Comparison of ENCODE assay signal across 13 cellular contexts in the genomic region with DNA sequence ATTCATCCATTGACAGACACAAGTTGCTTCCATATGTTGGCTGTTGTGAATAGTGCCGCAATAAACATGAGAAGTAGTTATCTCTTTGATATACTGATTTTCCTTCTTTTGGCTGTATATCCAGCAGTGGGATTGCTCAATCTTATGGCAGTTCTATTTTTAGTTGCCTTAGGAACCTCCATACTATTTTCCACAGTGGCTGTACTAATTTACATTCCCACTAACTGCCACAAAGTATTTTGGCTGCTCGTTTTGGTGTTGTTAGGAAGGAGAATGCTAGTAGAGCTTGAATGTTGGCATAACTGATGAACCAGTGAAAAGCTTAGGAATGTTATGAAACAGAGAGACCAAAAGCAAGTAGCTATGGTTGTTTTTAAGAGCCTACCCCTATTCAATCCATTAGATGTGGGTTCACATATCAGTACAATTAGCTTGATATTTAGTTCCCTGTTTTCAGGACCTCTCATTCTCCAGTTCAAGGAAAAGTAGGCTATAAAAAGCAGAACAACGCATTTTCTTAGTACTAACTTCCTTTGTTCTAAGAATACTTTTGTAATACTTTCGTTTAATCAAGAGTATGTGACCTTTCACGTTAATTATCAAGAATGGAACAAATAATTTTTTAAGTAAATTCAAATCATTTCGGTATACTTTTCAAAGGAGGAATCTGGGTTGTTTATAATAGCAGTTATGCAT.
DNase-seq lines count a peak whose midpoint lies in the region; ATAC-seq and TF ChIP-seq lines count a peak whose summit lies in the region.
"Had no signal": no experiment of that assay in that cellular context is flagged by ENCODE, and none has a peak within 500 bp of the region (broad histone marks: within the 10 kb centered on the region; RNA-seq: fewer than 3 reads in every experiment).

No MANE protein-coding gene starts in this region.

- H3K27ac ChIP-seq in GM23248, result peak overlapping the region; percentile 23

- H3K36me3 ChIP-seq in GM23248 (ENCODE audit: low read depth), result no peaks in the 10 kb centered on the region
- H3K36me3 ChIP-seq: esophagus muscularis mucosa had no signal

- peak overlapping the region; percentile 24 for H3K4me3 Mint-ChIP-seq in dendritic cell treated with granulocyte-macrophage colony-stimulating factor and Interleukin-4, amounts not matched to agents 40 ng/mL and 50 ng/mL, for 4 days
- H3K4me3 Mint-ChIP-seq in osteocyte (ENCODE audit: unreplicated experiment), result no peak overlapping the region
- H3K4me3 Mint-ChIP-seq: activated CD4-positive, alpha-beta memory T cell treated with anti-CD3 and anti-CD28 coated beads, Interleukin-2, amount 10 ng/mL, durations not matched to agents 7 days and 5 days; activated T-helper 17 cell treated with anti-CD3 and anti-CD28 coated beads, Interleukin-2, amount 50 U/mL, for 72 hours; naive B cell had no signal

- H3K4me2 ChIP-seq in GM23248 (ENCODE audit: unreplicated experiment), result peak overlapping the region; percentile 44

- H3K27ac Mint-ChIP-seq in dendritic cell treated with granulocyte-macrophage colony-stimulating factor and Interleukin-4, amounts not matched to agents 40 ng/mL and 50 ng/mL, for 4 days, result peak overlapping the region; percentile 41
- H3K27ac Mint-ChIP-seq in osteocyte (ENCODE audit: unreplicated experiment), result no peak overlapping the region
- H3K27ac Mint-ChIP-seq: activated CD4-positive, alpha-beta memory T cell treated with anti-CD3 and anti-CD28 coated beads, Interleukin-2, amount 10 ng/mL, durations not matched to agents 7 days and 5 days; activated T-helper 17 cell treated with anti-CD3 and anti-CD28 coated beads, Interleukin-2, amount 50 U/mL, for 72 hours; naive B cell had no signal

- no peaks in the 10 kb centered on the region for H3K27me3 ChIP-seq in GM23248 (replicated peaks; ENCODE audit: insufficient read depth)
- H3K27me3 ChIP-seq: esophagus muscularis mucosa had no signal

- intact Hi-C loops in dendritic cell treated with granulocyte-macrophage colony-stimulating factor and Interleukin-4, amounts not matched to agents 40 ng/mL and 50 ng/mL, for 4 days (cut with micrococcal nuclease), result no loop called here

- ATAC-seq in HG03025 (IDR thresholded peaks at IDR 0.05; ENCODE audit: low FRiP score, unreplicated experiment), result no peak
- no peak for ATAC-seq in HG02981 (IDR thresholded peaks at IDR 0.05; ENCODE audit: unreplicated experiment)
- ATAC-seq: activated T-helper 17 cell treated with anti-CD3 and anti-CD28 coated beads, Interleukin-2, amount 50 U/mL, for 72 hours had no signal

- H3K4me1 Mint-ChIP-seq in dendritic cell treated with granulocyte-macrophage colony-stimulating factor and Interleukin-4, amounts not matched to agents 40 ng/mL and 50 ng/mL, for 4 days (ENCODE audit: low read depth), result peaks cover 36% of the 10 kb centered on the region
- no peaks in the 10 kb centered on the region for H3K4me1 Mint-ChIP-seq in osteocyte (ENCODE audit: unreplicated experiment)

- H3K9ac ChIP-seq in GM23248, result no peak overlapping the region

- 60 to 66% methylated on average over 6 of the region's 6 CpGs for WGBS in GM23248 (ENCODE audit: low coverage in 1 of 2, low lambda C conversion rate in 2 of 2, missing lambda C conversion rate in 2 of 2), 2 experiments

- H3K79me2 ChIP-seq in GM23248 (ENCODE audit: insufficient read depth), result no peaks in the 10 kb centered on the region

- H3K9me3 Mint-ChIP-seq in dendritic cell treated with granulocyte-macrophage colony-stimulating factor and Interleukin-4, amounts not matched to agents 40 ng/mL and 50 ng/mL, for 4 days, result no peaks in the 10 kb centered on the region
- no peaks in the 10 kb centered on the region for H3K9me3 Mint-ChIP-seq in osteocyte (ENCODE audit: unreplicated experiment)
- H3K9me3 Mint-ChIP-seq: activated CD4-positive, alpha-beta memory T cell treated with anti-CD3 and anti-CD28 coated beads, Interleukin-2, amount 10 ng/mL, durations not matched to agents 7 days and 5 days; activated T-helper 17 cell treated with anti-CD3 and anti-CD28 coated beads, Interleukin-2, amount 50 U/mL, for 72 hours; naive B cell had no signal

- H3F3A ChIP-seq in GM23248 (ENCODE audit: insufficient read depth), result peaks cover 28% of the 10 kb centered on the region

- peaks cover 4% of the 10 kb centered on the region for H3K27me3 Mint-ChIP-seq in dendritic cell treated with granulocyte-macrophage colony-stimulating factor and Interleukin-4, amounts not matched to agents 40 ng/mL and 50 ng/mL, for 4 days
- no peaks in the 10 kb centered on the region for H3K27me3 Mint-ChIP-seq in osteocyte (ENCODE audit: unreplicated experiment)
- H3K27me3 Mint-ChIP-seq: activated T-helper 17 cell treated with anti-CD3 and anti-CD28 coated beads, Interleukin-2, amount 50 U/mL, for 72 hours; naive B cell had no signal

- H3K36me3 Mint-ChIP-seq in dendritic cell treated with granulocyte-macrophage colony-stimulating factor and Interleukin-4, amounts not matched to agents 40 ng/mL and 50 ng/mL, for 4 days (ENCODE audit: low read depth), result no peaks in the 10 kb centered on the region
- H3K36me3 Mint-ChIP-seq in osteocyte (ENCODE audit: unreplicated experiment), result no peaks in the 10 kb centered on the region
- H3K36me3 Mint-ChIP-seq: naive B cell had no signal

- DNase-seq in GM23248, result peak; percentile 37
- peak; percentile 88 for DNase-seq in OCI-M1 (lab: John Stamatoyannopoulos, UW)
- DNase-seq in pons (ENCODE audit: low spot score), result peak; percentile 59
- no peak for DNase-seq in osteocyte (ENCODE audit: extremely low spot score, unreplicated experiment)
- DNase-seq: activated CD4-positive, alpha-beta memory T cell treated with anti-CD3 and anti-CD28 coated beads, Interleukin-2, amount 10 ng/mL, durations not matched to agents 7 days and 5 days; anterior cingulate cortex; naive B cell; SHP77 treated with DMSO at 0.1 percent for 48 hours had no signal

- H3K9me3 ChIP-seq in GM23248 (ENCODE audit: low read depth), result no peaks in the 10 kb centered on the region
- H3K9me3 ChIP-seq: esophagus muscularis mucosa had no signal

- H3K4me1 ChIP-seq in GM23248 (ENCODE audit: insufficient read depth), result peaks cover 52% of the 10 kb centered on the region

- no peaks in the 10 kb centered on the region for H4K20me1 ChIP-seq in GM23248 (ENCODE audit: insufficient read depth)

- in situ Hi-C loops in GM23248 (cut with MboI), result no loop called here

- peak overlapping the region; percentile 15; the same call in 1 of the 2 replicates for H2AFZ ChIP-seq in GM23248

- H3K9me2 ChIP-seq in GM23248 (ENCODE audit: insufficient read depth), result no peaks in the 10 kb centered on the region

- no peak for TF ChIP-seq CTCF in osteocyte (IDR thresholded peaks at IDR 0.05)

- H3K4me3 ChIP-seq in GM23248, result no peak overlapping the region
- H3K4me3 ChIP-seq: esophagus muscularis mucosa had no signal
